Comparison of ENCODE assay signal across 26 cellular contexts in the genomic region with DNA sequence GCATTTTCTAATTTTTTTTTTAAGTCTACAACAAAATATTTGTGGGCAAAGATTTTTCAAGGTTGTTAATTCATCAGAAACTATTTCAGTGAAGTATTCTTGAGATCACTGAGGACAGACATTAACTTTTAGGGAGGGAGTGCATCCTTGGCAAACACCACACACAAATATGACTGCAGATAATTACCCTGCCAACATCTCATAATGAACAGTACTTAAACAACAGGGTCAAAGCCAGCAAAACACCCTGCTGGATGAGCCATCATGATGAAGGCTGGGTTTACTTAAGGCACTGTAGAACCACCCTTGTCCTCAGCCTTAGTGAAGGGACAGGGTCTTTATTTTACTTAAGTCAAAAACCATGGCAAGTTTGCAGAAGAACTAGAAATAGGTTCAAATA. TPM values are rescaled to one million over a fixed set of nuclear protein-coding genes. Genes with fewer than 3 reads are reported as not detected.
DNase-seq lines count a peak whose midpoint lies in the region; ATAC-seq, FAIRE-seq and TF ChIP-seq lines count a peak whose summit lies in the region.
"Had no signal": no experiment of that assay in that cellular context is flagged by ENCODE, and none has a peak within 500 bp of the region (broad histone marks: within the 10 kb centered on the region; RNA-seq: fewer than 3 reads in every experiment).

No MANE protein-coding gene starts in this region.

- H3K79me2 ChIP-seq in GM23338 (replicated peaks; ENCODE audit: insufficient read depth) (no peaks in the 10 kb centered on the region), H1 (ENCODE audit: control insufficient read depth in 1 of 2, insufficient read depth in 2 of 2, low read length in 2 of 2) (no peaks in the 10 kb centered on the region)

- TF ChIP-seq POLR2A in H1 (IDR thresholded peaks at IDR 0.05; ENCODE audit: control extremely low read depth in 1 of 2, low read depth in 2 of 2, low read length in 2 of 2): no peak

- H2BK120ac ChIP-seq in H1 (replicated peaks; ENCODE audit: low read depth, low read length): no peak overlapping the region

- no peak overlapping the region for H3K18ac ChIP-seq in H1 (ENCODE audit: extremely low read depth, low read length)

- H3K79me1 ChIP-seq in H1 (ENCODE audit: low read depth, low read length): no peaks in the 10 kb centered on the region

- no peaks in the 10 kb centered on the region for H3K9me2 ChIP-seq in GM23338 (ENCODE audit: insufficient read depth)

- DNase-seq in A673 (ENCODE audit: low spot score) (peak; percentile 45), GM23338 (ENCODE audit: low spot score) (no peak), NCI-H510A (lab: John Stamatoyannopoulos, UW) (peak; percentile 2), H1 (ENCODE audit: low read depth in 1 of 2, low spot score in 2 of 2) (no peak), RWPE1 (ENCODE audit: low spot score) (no peak), MV-4-11 (lab: John Stamatoyannopoulos, UW) (no peak), occipital lobe (lab: John Stamatoyannopoulos, UW) (no peak)
- DNase-seq in activated T-cell treated with anti-CD3 and anti-CD28 coated beads, Interleukin-2, amount 50 U/mL, for 24 hours: no peak
- DNase-seq: activated CD8-positive, alpha-beta T cell treated with anti-CD3 and anti-CD28 coated beads for 36 hours; activated gamma-delta T cell; activated naive CD8-positive, alpha-beta T cell treated with anti-CD3 and anti-CD28 coated beads, Interleukin-2, amount 50 U/mL, for 24 hours; C1 segment of cervical spinal cord; Calu3; effector CD8-positive, alpha-beta T cell; H9; Kasumi-1; naive thymus-derived CD4-positive, alpha-beta T cell; NCI-H2171 treated with DMSO at 0.1 percent for 48 hours; NCI-H526 treated with DMSO at 0.1 percent for 48 hours; pancreas; stimulated activated CD4-positive, alpha-beta T cell treated with anti-CD3 and anti-CD28 coated beads, Interleukin-12 subunit alpha, Interleukin-12 subunit beta, amount 100 ng/mL, for 4 hours; stimulated activated CD4-positive, alpha-beta T cell treated with anti-CD3 and anti-CD28 coated beads, Interleukin-4, amount 100 ng/mL, for 4 hours; stimulated activated naive CD4-positive, alpha-beta T cell had no signal

- no peak overlapping the region for H3K4me3 Mint-ChIP-seq in GM23338
- no peak overlapping the region for H3K4me3 Mint-ChIP-seq in activated T-cell treated with anti-CD3 and anti-CD28 coated beads, Interleukin-2, amount 50 U/mL, for 24 hours
- H3K4me3 Mint-ChIP-seq: activated CD8-positive, alpha-beta T cell treated with anti-CD3 and anti-CD28 coated beads for 36 hours; activated naive CD8-positive, alpha-beta T cell treated with anti-CD3 and anti-CD28 coated beads, Interleukin-2, amount 50 U/mL, for 24 hours; H9 had no signal

- no peak overlapping the region for H3K14ac ChIP-seq in H1 (ENCODE audit: insufficient read length)

- no peaks in the 10 kb centered on the region for H3K9me3 Mint-ChIP-seq in GM23338
- no peaks in the 10 kb centered on the region for H3K9me3 Mint-ChIP-seq in activated T-cell treated with anti-CD3 and anti-CD28 coated beads, Interleukin-2, amount 50 U/mL, for 24 hours
- H3K9me3 Mint-ChIP-seq: activated CD8-positive, alpha-beta T cell treated with anti-CD3 and anti-CD28 coated beads for 36 hours; activated naive CD8-positive, alpha-beta T cell treated with anti-CD3 and anti-CD28 coated beads, Interleukin-2, amount 50 U/mL, for 24 hours; H9; naive thymus-derived CD4-positive, alpha-beta T cell had no signal

- H3K27ac Mint-ChIP-seq in GM23338: no peak overlapping the region
- no peak overlapping the region for H3K27ac Mint-ChIP-seq in activated T-cell treated with anti-CD3 and anti-CD28 coated beads, Interleukin-2, amount 50 U/mL, for 24 hours
- H3K27ac Mint-ChIP-seq: activated CD8-positive, alpha-beta T cell treated with anti-CD3 and anti-CD28 coated beads for 36 hours; activated naive CD8-positive, alpha-beta T cell treated with anti-CD3 and anti-CD28 coated beads, Interleukin-2, amount 50 U/mL, for 24 hours had no signal

- CTCF ChIA-PET in A673 (lab: Charles Lee) (no interaction called here), H1 (lab: Charles Lee; ENCODE audit: partially characterized antibody) (interaction anchor here (1.0 to 6.0 kb wide), 6 partner anchors 8 to 174 kb away, joined by 3 to 57 read pairs (median 3); no protein-coding TSS in a partner anchor), RWPE1 (lab: Yijun Ruan, JAX) (interaction anchor here (1.3 to 2.3 kb wide), 2 partner anchors 8 to 350 kb away, joined by 3 to 5 read pairs; no protein-coding TSS in a partner anchor)

- no peak overlapping the region for H3K23ac ChIP-seq in H1 (ENCODE audit: insufficient read length)

- FAIRE-seq in H1 (lab: Jason Lieb, UNC): no peak
- FAIRE-seq: GM12878 had no signal

- no peak overlapping the region for H4K91ac ChIP-seq in H1 (replicated peaks; ENCODE audit: insufficient read length, low read length)

- no peak for TF ChIP-seq EP300 in H1 (IDR thresholded peaks at IDR 0.05; ENCODE audit: borderline replicate concordance in 1 of 2, low read depth in 2 of 2, low read length in 2 of 2)

- no peaks in the 10 kb centered on the region for H3K23me2 ChIP-seq in H1 (ENCODE audit: low read depth, low read length)

- H4K8ac ChIP-seq in H1 (ENCODE audit: extremely low read depth, insufficient read depth, low read length): no peak overlapping the region

- H4K20me1 ChIP-seq in GM23338 (replicated peaks; ENCODE audit: insufficient read depth) (no peaks in the 10 kb centered on the region), H1 (replicated peaks in 1 of 2; ENCODE audit: control insufficient read depth in 1 of 2, insufficient read depth in 2 of 2, low read length in 2 of 2) (no peaks in the 10 kb centered on the region)

- POLR2A ChIA-PET in A673 (lab: Charles Lee; ENCODE audit: low non-redundant PET): interaction anchor here (0.6 kb wide), 1 partner anchor 182 kb away, joined by 3 read pairs; no protein-coding TSS in a partner anchor
- POLR2A ChIA-PET in H1 (lab: Charles Lee; ENCODE audit: partially characterized antibody): interaction anchor here (1.3 kb wide), 1 partner anchor 182 kb away, joined by 3 read pairs; no protein-coding TSS in a partner anchor
- POLR2A ChIA-PET in RWPE1 (lab: Yijun Ruan, JAX; ENCODE audit: low non-redundant PET): no interaction called here

- TF ChIP-seq CTCF in A673 (conservative IDR thresholded peaks at IDR 0.05; ENCODE audit: low read depth, low read length): no peak
- no peak for TF ChIP-seq CTCF in GM23338 (conservative IDR thresholded peaks at IDR 0.05; ENCODE audit: low read depth in 2 of 2)
- no peak for TF ChIP-seq CTCF in H1 (IDR thresholded peaks at IDR 0.05; ENCODE audit: control extremely low read depth in 1 of 3, insufficient read depth in 1 of 3, low read depth in 1 of 3, low read length in 3 of 3)
- no peak for TF ChIP-seq CTCF in RWPE1 (conservative IDR thresholded peaks at IDR 0.05; ENCODE audit: low read depth)

- peak overlapping the region; percentile 44 for H3K27ac ChIP-seq in A673 (ENCODE audit: low read depth, low read length, poor library complexity, severe bottlenecking)
- H3K27ac ChIP-seq in GM23338 (ENCODE audit: low read depth): no peak overlapping the region
- H3K27ac ChIP-seq in H1 (ENCODE audit: low read depth, low read length): no peak overlapping the region
- no peak overlapping the region for H3K27ac ChIP-seq in RWPE1

- H2AFZ ChIP-seq in GM23338 (no peak overlapping the region), H1 (ENCODE audit: low read length) (no peak overlapping the region)

- 0 out of 2 replicates have a peak overlapping the region, but pooled peaks have one; percentile 18 for H2AK5ac ChIP-seq in H1 (ENCODE audit: low read depth, low read length)

- no peak for TF ChIP-seq RAD21 in H1 (IDR thresholded peaks at IDR 0.05 in 1 of 2, conservative IDR thresholded peaks at IDR 0.05 in 1 of 2; ENCODE audit: low read depth in 2 of 2, low read length in 2 of 2)

- H3F3A ChIP-seq in GM23338 (replicated peaks; ENCODE audit: low read depth): no peaks in the 10 kb centered on the region

- H2BK20ac ChIP-seq in H1 (ENCODE audit: low read length): no peak overlapping the region

- H3K56ac ChIP-seq in H1 (replicated peaks; ENCODE audit: insufficient read length, low read depth, low read length): no peak overlapping the region

- H3K4me3 ChIP-seq in A673 (ENCODE audit: low read depth, low read length, poor library complexity, severe bottlenecking) (no peak overlapping the region), GM23338 (no peak overlapping the region), H1 (ENCODE audit: extremely low read depth in 1 of 4, insufficient read depth in 2 of 4, low read depth in 3 of 4, low read length in 4 of 4) (no peak overlapping the region)
- H3K4me3 ChIP-seq: GM12878, pancreas had no signal

- no peak overlapping the region for H3K4ac ChIP-seq in H1 (replicated peaks; ENCODE audit: insufficient read length, low read depth, low read length)

- no peak for ATAC-seq in GM23338
- ATAC-seq: activated CD4-positive, CD25-positive, alpha-beta regulatory T cell treated with anti-CD3 and anti-CD28 coated beads, Interleukin-2, amount 50 U/mL, for 24 hours; activated CD8-positive, alpha-beta T cell treated with anti-CD3 and anti-CD28 coated beads for 36 hours; activated naive CD8-positive, alpha-beta T cell treated with anti-CD3 and anti-CD28 coated beads, Interleukin-2, amount 50 U/mL, for 24 hours; GM12878; naive thymus-derived CD4-positive, alpha-beta T cell; pancreas had no signal

- no peak overlapping the region for H4K5ac ChIP-seq in H1 (ENCODE audit: insufficient read length, low read depth, low read length)

- H2BK12ac ChIP-seq in H1 (ENCODE audit: low read depth, low read length): no peak overlapping the region

- no peaks in the 10 kb centered on the region for H3K36me3 Mint-ChIP-seq in GM23338 (ENCODE audit: low read depth)
- H3K36me3 Mint-ChIP-seq in activated T-cell treated with anti-CD3 and anti-CD28 coated beads, Interleukin-2, amount 50 U/mL, for 24 hours (ENCODE audit: low read depth): peaks cover 66% of the 10 kb centered on the region

- H2BK15ac ChIP-seq in H1 (ENCODE audit: low read length): no peak overlapping the region

- no peak overlapping the region for H3K9ac ChIP-seq in H1 (replicated peaks in 1 of 4; ENCODE audit: extremely low read depth in 1 of 4, low read depth in 3 of 4, low read length in 3 of 4)

- intact Hi-C loops in A673 (cut with micrococcal nuclease; ENCODE audit: unreplicated experiment): loop anchor here (2.0 to 10.0 kb wide), 4 partner anchors 39 to 393 kb away; a partner anchor contains a TSS

- H3K36me3 ChIP-seq in A673 (ENCODE audit: insufficient read depth, low read length, poor library complexity, severe bottlenecking) (no peaks in the 10 kb centered on the region), GM23338 (ENCODE audit: insufficient read depth) (no peaks in the 10 kb centered on the region), H1 (ENCODE audit: control insufficient read depth in 2 of 4, insufficient read depth in 4 of 4, low read length in 3 of 4) (no peaks in the 10 kb centered on the region)
- H3K36me3 ChIP-seq: pancreas had no signal

- H3K27me3 ChIP-seq in A673 (replicated peaks; ENCODE audit: insufficient read depth, low read depth, low read length, poor library complexity) (no peaks in the 10 kb centered on the region), GM23338 (ENCODE audit: insufficient read depth) (no peaks in the 10 kb centered on the region), H1 (replicated peaks in 1 of 4; ENCODE audit: control insufficient read depth in 3 of 4, extremely low read depth in 1 of 4, insufficient read depth in 3 of 4, low read length in 3 of 4) (no peaks in the 10 kb centered on the region)
- H3K27me3 ChIP-seq: pancreas had no signal

- peaks cover 60% of the 10 kb centered on the region for H3K4me1 ChIP-seq in A673 (ENCODE audit: insufficient read depth, low read length, poor library complexity, severe bottlenecking)
- H3K4me1 ChIP-seq in GM23338 (ENCODE audit: insufficient read depth): peaks cover 12% of the 10 kb centered on the region; the same call in 1 of the 2 replicates
- H3K4me1 ChIP-seq in H1 (replicated peaks in 1 of 4; ENCODE audit: control insufficient read depth in 3 of 4, insufficient read depth in 4 of 4, low read length in 3 of 4): peaks cover 0 to 3% (median 1%) of the 10 kb centered on the region in 4 experiments; a peak in 2 of 7 replicates

- H3K27me3 Mint-ChIP-seq in GM23338 (ENCODE audit: insufficient read depth, low read depth, poor library complexity): no peaks in the 10 kb centered on the region
- H3K27me3 Mint-ChIP-seq in activated T-cell treated with anti-CD3 and anti-CD28 coated beads, Interleukin-2, amount 50 U/mL, for 24 hours: no peaks in the 10 kb centered on the region
- H3K27me3 Mint-ChIP-seq: activated CD8-positive, alpha-beta T cell treated with anti-CD3 and anti-CD28 coated beads for 36 hours; activated naive CD8-positive, alpha-beta T cell treated with anti-CD3 and anti-CD28 coated beads, Interleukin-2, amount 50 U/mL, for 24 hours; naive thymus-derived CD4-positive, alpha-beta T cell had no signal

- H3K4me2 ChIP-seq in GM23338 (0 out of 2 replicates have a peak overlapping the region, but pooled peaks have one; percentile 23), H1 (ENCODE audit: insufficient read depth in 1 of 2, low read depth in 2 of 2, low read length in 2 of 2) (no peak overlapping the region)

- H3K9me3 ChIP-seq in A673 (ENCODE audit: low read depth, low read length, poor library complexity, severe bottlenecking): no peaks in the 10 kb centered on the region
- H3K9me3 ChIP-seq in H1 (ENCODE audit: insufficient read depth in 2 of 2, low read depth in 1 of 2, low read length in 1 of 2): no peaks in the 10 kb centered on the region
- H3K9me3 ChIP-seq: pancreas, thoracic aorta had no signal

- BruUV-seq in A673 (replicated peaks; lab: Mats Ljungman, UMichigan): no TSS peak

- peaks cover 28% of the 10 kb centered on the region for H3K4me1 Mint-ChIP-seq in GM23338
- H3K4me1 Mint-ChIP-seq in activated T-cell treated with anti-CD3 and anti-CD28 coated beads, Interleukin-2, amount 50 U/mL, for 24 hours (ENCODE audit: low read depth): peaks cover 39% of the 10 kb centered on the region

- H2BK5ac ChIP-seq in H1 (ENCODE audit: low read depth, low read length): no peak overlapping the region

RNA-seq across cellular contexts. Expression of a gene that starts 28.4 kb away (rescaled TPM):
- total RNA-seq in A673 (2021) (48.6 and 54.0 TPM in 2 replicates), occipital lobe (62.7 TPM)
- total RNA-seq in GM23338 (2014; rRNA removed; shearing (Covaris generic)): 9.9 and 10.4 TPM in 2 replicates
- polyA plus RNA-seq in GM23338 (2016; fragmentation: Nextera tagmentation; extraction: Ambion mirVana) (3.6 TPM in 2 replicates), H1 (2011; rRNA removed) (2.7 and 4.2 TPM in 2 replicates)
- total RNA-seq in H1 (2021; fragmentation: NEBNext Ultra II Directional; extraction: Animal tissue kit (Norgen Biotek cat#: 25700)): 13.0 and 15.3 TPM in 2 replicates
- 3.6 TPM for polyA plus RNA-seq in H1 (2011; cell fraction: cytosol; rRNA removed)
- polyA plus RNA-seq in H1 (2011; cell fraction: nucleus; rRNA removed): 5.0 TPM
- 5.1 to 6.2 TPM (median 5.8 TPM) in 4 replicates for polyA plus RNA-seq in H1 (2012, experiment 1 of 2)
- polyA plus RNA-seq in H1 (2012, experiment 2 of 2): 0.60 TPM
- 5.8 TPM for polyA plus RNA-seq in H1 (2013, experiment 1 of 2)
- 5.8 TPM for polyA plus RNA-seq in H1 (2013, experiment 2 of 2)
- 13.8 and 14.7 TPM in 2 replicates for polyA minus RNA-seq in H1 (2011; rRNA and poly(A)+ RNA removed)
- 10.8 TPM for polyA minus RNA-seq in H1 (2011; cell fraction: cytosol; rRNA and poly(A)+ RNA removed)
- 35.9 TPM for polyA minus RNA-seq in H1 (2011; cell fraction: nucleus; rRNA and poly(A)+ RNA removed)

Comparison
In these comparisons a context has a peak if more than half of its experiments do, and no peak if none do; other contexts are left out.
1. DNase-seq: peak in A673 (single experiment) and NCI-H510A (single experiment); none in GM23338 (single experiment), H1 (0 of 2), activated T-cell treated with anti-CD3 and anti-CD28 coated beads, Interleukin-2, amount 50 U/mL, for 24 hours (single experiment), RWPE1 (single experiment), MV-4-11 (single experiment) and occipital lobe (single experiment).